Comparison of ENCODE assay signal across 20 cellular contexts in the genomic region with DNA sequence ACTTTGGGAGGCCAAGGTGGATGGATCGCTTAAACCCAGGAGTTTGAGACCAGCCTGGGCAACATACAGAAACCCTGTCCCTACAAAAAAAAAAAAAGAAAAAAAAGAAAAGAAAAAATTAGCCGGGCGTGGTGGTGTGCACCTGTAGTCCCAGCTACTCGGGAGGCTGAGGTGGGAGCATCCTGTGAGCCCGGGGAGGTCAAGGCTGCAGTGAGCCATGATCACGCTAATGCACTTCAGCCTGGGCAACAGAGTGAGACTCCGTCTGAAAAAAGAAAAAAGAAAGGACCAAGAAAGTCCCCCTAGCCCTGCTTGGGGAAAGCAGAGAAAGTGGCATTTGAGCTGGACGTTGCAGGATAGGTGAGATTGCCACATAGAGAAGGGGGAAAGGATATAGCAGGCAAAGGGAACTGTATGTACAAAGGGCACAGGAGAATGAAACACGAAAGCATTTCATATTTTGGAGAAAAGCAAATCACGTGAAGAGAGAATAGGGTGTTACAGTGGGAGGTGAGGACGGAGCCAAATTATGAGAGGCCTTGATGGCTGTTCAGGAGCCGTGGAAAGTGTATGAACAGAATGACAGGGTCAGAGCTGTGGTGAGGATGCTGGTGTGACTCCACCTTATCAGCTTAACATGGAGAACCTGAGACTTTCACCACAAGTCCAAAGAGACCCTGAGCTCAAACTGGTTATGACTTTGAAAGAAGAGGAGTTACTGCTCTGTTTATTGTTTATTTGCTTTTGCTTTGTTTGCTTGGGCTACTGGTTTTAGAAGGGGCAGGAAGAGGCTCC. TPM values are rescaled to one million over a fixed set of nuclear protein-coding genes. Genes with fewer than 3 reads are reported as not detected.
DNase-seq lines count a peak whose midpoint lies in the region; ATAC-seq, FAIRE-seq and TF ChIP-seq lines count a peak whose summit lies in the region.
"Had no signal": no experiment of that assay in that cellular context is flagged by ENCODE, and none has a peak within 500 bp of the region (broad histone marks: within the 10 kb centered on the region; RNA-seq: fewer than 3 reads in every experiment).

No MANE protein-coding gene starts in this region.

- WGBS in small intestine, 3 donors = 80 to 91% (median 83%) methylated on average over 12 of the region's 12 CpGs

- H3K27me3 ChIP-seq in iPS-20b (ENCODE audit: insufficient read depth, low read length) = no peaks in the 10 kb centered on the region
- no peaks in the 10 kb centered on the region for H3K27me3 ChIP-seq in small intestine (ENCODE audit: control insufficient read depth in 2 of 2, insufficient read depth in 2 of 2, low read length in 2 of 2)
- no peaks in the 10 kb centered on the region for H3K27me3 ChIP-seq in effector memory CD4-positive, alpha-beta T cell (replicated peaks; ENCODE audit: control insufficient read depth, insufficient read depth, low read length, poor library complexity, severe bottlenecking)
- H3K27me3 ChIP-seq: SJCRH30 had no signal

- peak overlapping the region; percentile 5; the same call in 1 of the 2 replicates for H3K4me3 ChIP-seq in iPS-20b (ENCODE audit: low read length)
- no peak overlapping the region for H3K4me3 ChIP-seq in small intestine (ENCODE audit: low read depth in 1 of 2, low read length in 2 of 2)
- H3K4me3 ChIP-seq in effector memory CD4-positive, alpha-beta T cell (ENCODE audit: insufficient read depth, low read depth, low read length, poor library complexity, severe bottlenecking) = no peak overlapping the region
- H3K4me3 ChIP-seq: HAP-1, PC-9, SJCRH30 had no signal

- no peaks in the 10 kb centered on the region for H3K36me3 Mint-ChIP-seq in WTC11
- no peaks in the 10 kb centered on the region for H3K36me3 Mint-ChIP-seq in mesothelial cell of epicardium

- POLR2A ChIA-PET in WTC11 (lab: Charles Lee) = interaction anchor here (0.8 to 1.2 kb wide), 2 partner anchors 12 to 27 kb away, joined by 3 read pairs; no protein-coding TSS in a partner anchor

- no peaks in the 10 kb centered on the region for H3K9me3 ChIP-seq in iPS-20b (ENCODE audit: insufficient read depth, low read depth, low read length)
- H3K9me3 ChIP-seq in small intestine (ENCODE audit: control insufficient read depth, low read depth) = no peaks in the 10 kb centered on the region
- no peaks in the 10 kb centered on the region for H3K9me3 ChIP-seq in effector memory CD4-positive, alpha-beta T cell (ENCODE audit: control insufficient read depth, low read length)
- H3K9me3 ChIP-seq: Caco-2, HAP-1, SJCRH30 had no signal

- H3K9me3 Mint-ChIP-seq in WTC11 (no peaks in the 10 kb centered on the region), mesothelial cell of epicardium (no peaks in the 10 kb centered on the region)

- DNase-seq in DMS79 treated with DMSO at 0.1 percent for 48 hours (lab: John Stamatoyannopoulos, UW) (peak; percentile 23), WTC11 (ENCODE audit: low spot score) (no peak), small intestine (no peak), mesothelial cell of epicardium (ENCODE audit: low spot score in 2 of 2, unreplicated experiment in 2 of 2) (no peak)
- DNase-seq in effector memory CD4-positive, alpha-beta T cell = no peak
- DNase-seq: Caco-2, DMS153, KG1, NCI-H1048, NCI-H1436 treated with DMSO at 0.1 percent for 48 hours, NCI-H2081, NCI-H510A, NCI-H774, SJCRH30 had no signal

- H3K4me3 Mint-ChIP-seq in WTC11 = no peak overlapping the region
- no peak overlapping the region for H3K4me3 Mint-ChIP-seq in mesothelial cell of epicardium

- no peak for TF ChIP-seq CTCF in 22Rv1 (IDR thresholded peaks at IDR 0.05)
- TF ChIP-seq CTCF in WTC11 (IDR thresholded peaks at IDR 0.05) = no peak
- TF ChIP-seq CTCF in mesothelial cell of epicardium (IDR thresholded peaks at IDR 0.05; ENCODE audit: unreplicated experiment) = no peak

- CTCF ChIA-PET in WTC11 (lab: Charles Lee) = interaction anchor here (1.4 to 3.1 kb wide), 4 partner anchors 8 to 129 kb away, joined by 3 to 41 read pairs (median 6); a partner anchor contains a TSS

- no peak for FAIRE-seq in small intestine (lab: Jason Lieb, UNC)
- FAIRE-seq: GM19239 had no signal

- H3K27ac ChIP-seq in 22Rv1 (peak overlapping the region; percentile 20; the same call in 1 of the 2 replicates), iPS-20b (ENCODE audit: low read length) (no peak overlapping the region), small intestine (ENCODE audit: low read depth in 1 of 2, low read length in 1 of 2) (no peak overlapping the region)
- no peak overlapping the region for H3K27ac ChIP-seq in effector memory CD4-positive, alpha-beta T cell (ENCODE audit: insufficient read depth, low read length, poor library complexity, severe bottlenecking)
- H3K27ac ChIP-seq: PC-9, SJCRH30 had no signal

- H3K9ac ChIP-seq in iPS-20b (ENCODE audit: low read depth, low read length) = peak overlapping the region; percentile 40; the same call in 1 of the 2 replicates

- H3K36me3 ChIP-seq in iPS-20b (ENCODE audit: insufficient read depth, low read depth, low read length) (no peaks in the 10 kb centered on the region), small intestine (ENCODE audit: control insufficient read depth in 2 of 2, insufficient read depth in 2 of 2, low read length in 2 of 2) (no peaks in the 10 kb centered on the region)
- H3K36me3 ChIP-seq in effector memory CD4-positive, alpha-beta T cell (ENCODE audit: control insufficient read depth, insufficient read depth, low read length) = no peaks in the 10 kb centered on the region
- H3K36me3 ChIP-seq: HAP-1, SJCRH30 had no signal

- H3K4me1 Mint-ChIP-seq in WTC11 (peaks cover 34% of the 10 kb centered on the region), mesothelial cell of epicardium (peaks cover 2% of the 10 kb centered on the region)

- ATAC-seq in WTC11 (no peak; the same call in 1 of the 2 replicates), GM18519 (IDR thresholded peaks at IDR 0.05; ENCODE audit: low FRiP score, unreplicated experiment) (no peak)

- H3K27ac Mint-ChIP-seq in WTC11 (peak overlapping the region; percentile 84), mesothelial cell of epicardium (no peak overlapping the region)

- H3K4me1 ChIP-seq in iPS-20b (ENCODE audit: insufficient read depth, low read length) (peaks cover 27% of the 10 kb centered on the region; the same call in 1 of the 2 replicates), small intestine (ENCODE audit: control insufficient read depth in 2 of 2, insufficient read depth in 1 of 2, low read depth in 1 of 2, low read length in 1 of 2) (no peaks in the 10 kb centered on the region)
- H3K4me1 ChIP-seq in effector memory CD4-positive, alpha-beta T cell (ENCODE audit: control insufficient read depth, insufficient read depth, low read length, poor library complexity, severe bottlenecking) = no peaks in the 10 kb centered on the region
- H3K4me1 ChIP-seq: Caco-2 had no signal

- H3K27me3 Mint-ChIP-seq in WTC11 (ENCODE audit: low read depth) (no peaks in the 10 kb centered on the region), mesothelial cell of epicardium (ENCODE audit: low read depth) (no peaks in the 10 kb centered on the region)

TF ChIP-seq in WTC11, 78 proteins besides CTCF, POLR2A, EP300 and RAD21:
- TF ChIP-seq, protein P1, sequence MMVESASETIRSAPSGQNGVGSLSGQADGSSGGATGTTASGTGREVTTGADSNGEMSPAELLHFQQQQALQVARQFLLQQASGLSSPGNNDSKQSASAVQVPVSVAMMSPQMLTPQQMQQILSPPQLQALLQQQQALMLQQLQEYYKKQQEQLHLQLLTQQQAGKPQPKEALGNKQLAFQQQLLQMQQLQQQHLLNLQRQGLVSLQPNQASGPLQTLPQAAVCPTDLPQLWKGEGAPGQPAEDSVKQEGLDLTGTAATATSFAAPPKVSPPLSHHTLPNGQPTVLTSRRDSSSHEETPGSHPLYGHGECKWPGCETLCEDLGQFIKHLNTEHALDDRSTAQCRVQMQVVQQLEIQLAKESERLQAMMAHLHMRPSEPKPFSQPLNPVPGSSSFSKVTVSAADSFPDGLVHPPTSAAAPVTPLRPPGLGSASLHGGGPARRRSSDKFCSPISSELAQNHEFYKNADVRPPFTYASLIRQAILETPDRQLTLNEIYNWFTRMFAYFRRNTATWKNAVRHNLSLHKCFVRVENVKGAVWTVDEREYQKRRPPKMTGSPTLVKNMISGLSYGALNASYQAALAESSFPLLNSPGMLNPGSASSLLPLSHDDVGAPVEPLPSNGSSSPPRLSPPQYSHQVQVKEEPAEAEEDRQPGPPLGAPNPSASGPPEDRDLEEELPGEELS (CRISPR knock-in tag; IDR thresholded peaks at IDR 0.05) = no peak
- TF ChIP-seq ZNF121 (CRISPR knock-in tag; IDR thresholded peaks at IDR 0.05) = peak; percentile 72; the same call in 1 of the 2 replicates

RNA-seq across cellular contexts. Expression of a gene that starts 19.5 kb away (rescaled TPM):
- total RNA-seq in WTC11 (2021) (22.5 to 23.5 TPM (median 22.9 TPM) in 3 replicates), mesothelial cell of epicardium (29.3 to 31.0 TPM (median 29.9 TPM) in 3 replicates)
- 1 to 10 TPM; 2.4 to 4.8 (median 2.9) TPM for polyA plus RNA-seq in small intestine
